ENCODE assay signal across 1 cellular context in genomic region chr6:43184268-43184985, GRCh38.
A peak's percentile ranks its signal among the peaks of the same experiment; 100 is the strongest.
TF ChIP-seq lines count a peak whose summit lies in the region.

No MANE protein-coding gene starts in this region.

TF ChIP-seq in K562, 482 proteins besides CTCF, POLR2A, EP300 and RAD21:
- 0 out of 2 replicates have a peak, but pooled peaks have one; percentile 29 for TF ChIP-seq CEBPB (tag; IDR thresholded peaks at IDR 0.05)
- TF ChIP-seq RHOXF2B (CRISPR knock-in tag; conservative IDR thresholded peaks at IDR 0.05) = no peak
